In genomic region chr19:38409631-38410133, GRCh38 we compare ENCODE assay signal across 11 cellular contexts. TPM values are rescaled to one million over a fixed set of nuclear protein-coding genes. Genes with fewer than 3 reads are reported as not detected.
A peak's percentile ranks its signal among the peaks of the same experiment; 100 is the strongest.
DNase-seq lines count a peak whose midpoint lies in the region; ATAC-seq and TF ChIP-seq lines count a peak whose summit lies in the region.
"Had no signal": no experiment of that assay in that cellular context is flagged by ENCODE, and none has a peak within 500 bp of the region (broad histone marks: within the 10 kb centered on the region; RNA-seq: fewer than 3 reads in every experiment).

No MANE protein-coding gene starts in this region.

- ATAC-seq in Panc1, result peak; percentile 17; the same call in 1 of the 2 replicates
- ATAC-seq in left colon, result peak; percentile 48
- ATAC-seq in PC-3, result no peak
- ATAC-seq: activated CD8-positive, alpha-beta memory T cell treated with anti-CD3 and anti-CD28 coated beads, Interleukin-2, amount 10 ng/mL, durations not matched to agents 7 days and 5 days had no signal

- H3K4me3 ChIP-seq in Panc1 (ENCODE audit: low read depth in 2 of 2, low read length in 2 of 2) (no peak overlapping the region), PC-3 (ENCODE audit: low read length) (no peak overlapping the region)
- H3K4me3 ChIP-seq: stomach had no signal

- intact Hi-C loops in Panc1 (cut with micrococcal nuclease; ENCODE audit: unreplicated experiment) (loop anchor here (10.0 kb wide), 1 partner anchor 225 kb away; no protein-coding TSS in a partner anchor), left colon (cut with DNase I, micrococcal nuclease) (no loop called here), PC-3 (cut with micrococcal nuclease) (loop anchor here (10.0 kb wide), 1 partner anchor 545 kb away; no protein-coding TSS in a partner anchor)

- H3K36me3 ChIP-seq in Panc1 (ENCODE audit: control insufficient read depth, insufficient read depth, low read length), result no peaks in the 10 kb centered on the region
- no peaks in the 10 kb centered on the region for H3K36me3 ChIP-seq in PC-3 (ENCODE audit: low read depth, low read length)

- no peak overlapping the region for H3K9ac ChIP-seq in PC-3 (ENCODE audit: low read length)

- no peaks in the 10 kb centered on the region for H3K9me2 ChIP-seq in PC-3 (replicated peaks; ENCODE audit: low read length)

- no peak for TF ChIP-seq CTCF in Panc1 (IDR thresholded peaks at IDR 0.05)
- TF ChIP-seq CTCF in PC-3 (conservative IDR thresholded peaks at IDR 0.05; ENCODE audit: low read depth, low read length), result no peak

- BruUV-seq in Panc1 (replicated peaks; lab: Mats Ljungman, UMichigan) (no TSS peak), PC-3 (replicated peaks; lab: Mats Ljungman, UMichigan) (no TSS peak)

- POLR2A ChIA-PET in Panc1 (lab: Charles Lee), result no interaction called here
- POLR2A ChIA-PET in PC-3 (lab: Charles Lee; ENCODE audit: unreplicated experiment), result no interaction called here

- DNase-seq in Panc1 (ENCODE audit: low read depth, low spot score) (no peak), left colon (no peak), PC-3 (no peak)
- DNase-seq in effector CD4-positive, alpha-beta T cell, result no peak
- DNase-seq: activated CD8-positive, alpha-beta memory T cell treated with anti-CD3 and anti-CD28 coated beads, Interleukin-2, amount 10 ng/mL, durations not matched to agents 7 days and 5 days; GF-D8; immature natural killer cell; NCI-H1105; retina; SHP77 treated with DMSO at 0.1 percent for 48 hours; stomach had no signal

- H3F3A ChIP-seq in PC-3 (ENCODE audit: low read length, unreplicated experiment), result no peaks in the 10 kb centered on the region

- H3K27me3 ChIP-seq in Panc1 (ENCODE audit: control insufficient read depth, insufficient read depth, low read length) (no peaks in the 10 kb centered on the region), PC-3 (ENCODE audit: low read length) (no peaks in the 10 kb centered on the region)

- no peak overlapping the region for H3K4me2 ChIP-seq in PC-3 (ENCODE audit: low read length)

- no peak overlapping the region for H2AFZ ChIP-seq in PC-3 (ENCODE audit: low read length)

- in situ Hi-C loops in Panc1 (cut with HindIII; ENCODE audit: low pct_unique_long_range_greater_than_20kb, low sequenced_read_pairs), result no loop called here

- H3K27ac ChIP-seq in Panc1 (ENCODE audit: low read length) (no peak overlapping the region), PC-3 (ENCODE audit: low read length) (no peak overlapping the region)
- H3K27ac ChIP-seq: stomach had no signal

- H3K9me3 ChIP-seq in Panc1 (ENCODE audit: control insufficient read depth, insufficient read depth, low read depth, low read length) (no peaks in the 10 kb centered on the region), PC-3 (ENCODE audit: low read length) (no peaks in the 10 kb centered on the region)
- H3K9me3 ChIP-seq: stomach had no signal

- H3K4me1 ChIP-seq in Panc1 (ENCODE audit: control insufficient read depth, insufficient read depth, low read length) (no peaks in the 10 kb centered on the region), PC-3 (ENCODE audit: insufficient read depth, low read length) (no peaks in the 10 kb centered on the region)

- CTCF ChIA-PET in Panc1 (lab: Charles Lee), result interaction anchor here (0.7 kb wide), 1 partner anchor 132 kb away, joined by 5 read pairs; no protein-coding TSS in a partner anchor
- CTCF ChIA-PET in PC-3 (lab: Charles Lee), result interaction anchor here (0.6 kb wide), 1 partner anchor 199 kb away, joined by 4 read pairs; no protein-coding TSS in a partner anchor

- H4K20me1 ChIP-seq in PC-3 (ENCODE audit: low read length), result no peaks in the 10 kb centered on the region

- H3K79me2 ChIP-seq in PC-3 (ENCODE audit: low read length), result no peaks in the 10 kb centered on the region

RNA-seq across cellular contexts. Expression of gene FAM98C, which starts 6.8 kb away (rescaled TPM):
- total RNA-seq in Panc1 (2021; ENCODE audit: unreplicated experiment) (24.7 TPM), left colon (10 to 100 TPM; 33.2 to 37.4 TPM), PC-3 (2014; rRNA removed) (23.5 and 53.6 TPM in 2 replicates)
- 32.6 TPM for polyA plus RNA-seq in Panc1 (2012; ENCODE audit: insufficient read length)

RNA-seq across cellular contexts. Expression of gene RASGRP4, which starts 16.3 kb away (rescaled TPM):
- total RNA-seq in Panc1 (2021; ENCODE audit: unreplicated experiment), result not detected
- polyA plus RNA-seq in Panc1 (2012; ENCODE audit: insufficient read length), result not detected
- total RNA-seq in left colon, result 1 to 10 TPM in 1 of 2 donors, under 1 TPM in 1; 0.49 to 1.8 TPM
- not detected in 2 replicates for total RNA-seq in PC-3 (2014; rRNA removed)

RNA-seq across cellular contexts. Expression of gene SPRED3, which starts 21.2 kb away (rescaled TPM):
- total RNA-seq in Panc1 (2021; ENCODE audit: unreplicated experiment) (3.8 TPM), left colon (1 to 10 TPM in 1 of 2 donors, under 1 TPM in 1; 0.28 to 1.6 TPM), PC-3 (2014; rRNA removed) (3.1 and 4.1 TPM in 2 replicates)
- polyA plus RNA-seq in Panc1 (2012; ENCODE audit: insufficient read length), result 3.0 TPM
- polyA plus RNA-seq: immature natural killer cell had no signal

RNA-seq across cellular contexts. Expression of gene GGN, which starts 21.8 kb away (rescaled TPM):
- 1.4 TPM for total RNA-seq in Panc1 (2021; ENCODE audit: unreplicated experiment)
- polyA plus RNA-seq in Panc1 (2012; ENCODE audit: insufficient read length), result 4.2 TPM
- under 1 TPM in 1 of 2 donors, not detected in 1; 0.37 TPM for total RNA-seq in left colon
- 0.29 and 0.73 TPM in 2 replicates for total RNA-seq in PC-3 (2014; rRNA removed)
- total RNA-seq: activated CD8-positive, alpha-beta memory T cell treated with anti-CD3 and anti-CD28 coated beads, Interleukin-2, amount 10 ng/mL, durations not matched to agents 7 days and 5 days; stomach had no signal
- polyA plus RNA-seq: immature natural killer cell had no signal

RNA-seq across cellular contexts. Expression of gene RYR1, which starts 23.8 kb away (rescaled TPM):
- total RNA-seq in Panc1 (2021; ENCODE audit: unreplicated experiment), result 34.2 TPM
- polyA plus RNA-seq in Panc1 (2012; ENCODE audit: insufficient read length), result 87.1 TPM
- 1 to 10 TPM in 1 of 2 donors, under 1 TPM in 1; 0.76 to 1.7 TPM for total RNA-seq in left colon
- total RNA-seq in PC-3 (2014; rRNA removed), result not detected in 2 replicates

Comparison
In these comparisons a context has a peak if more than half of its experiments do, and no peak if none do; other contexts are left out.
1. intact Hi-C loops: an anchor here in Panc1 (10.0 kb wide) and PC-3 (10.0 kb wide); none called in left colon.